ENCODE assay signal across 24 cellular contexts in genomic region chr20:59802018-59802417, GRCh38.
"Had no signal": no experiment of that assay in that cellular context is flagged by ENCODE, and none has a peak within 500 bp of the region (broad histone marks: within the 10 kb centered on the region; RNA-seq: fewer than 3 reads in every experiment).

No MANE protein-coding gene starts in this region.

- DNase-seq: activated B cell treated with CpG ODN at 0.5 μM for 24 hours; activated CD4-positive, alpha-beta T cell treated with anti-CD3 and anti-CD28 coated beads for 4 hours; activated CD4-positive, alpha-beta T cell treated with anti-CD3 and anti-CD28 coated beads, Interleukin-2, amount 50 U/mL, for 4 hours; activated effector memory CD4-positive, alpha-beta T cell treated with Interleukin-2 at 50 U/mL for 16 hours; activated naive CD4-positive, alpha-beta T cell treated with Interleukin-2 at 50 U/mL for 16 hours; body of pancreas; dermis blood vessel endothelial cell; effector memory CD4-positive, alpha-beta T cell; erythroblast; immature natural killer cell; kidney; midbrain; naive thymus-derived CD4-positive, alpha-beta T cell; stimulated activated CD4-positive, alpha-beta T cell treated with anti-CD3 and anti-CD28 coated beads, Interleukin-1b, Interleukin-23, amount 100 ng/mL, for 48 hours; stimulated activated naive B cell treated with anti-CD40 and anti-IgM and Interleukin-4, amounts not matched to agents 10 μg/mL and 1 μg/mL and 100 μg/mL, for 72 hours; testis; transverse colon had no signal

- ATAC-seq: body of pancreas; gastroesophageal sphincter; naive thymus-derived CD4-positive, alpha-beta T cell; stimulated activated naive B cell treated with anti-CD40 and anti-IgM and Interleukin-4, amounts not matched to agents 10 μg/mL and 1 μg/mL and 100 μg/mL, for 72 hours had no signal

- H3K4me1 ChIP-seq: body of pancreas, gastroesophageal sphincter, parathyroid adenoma, right atrium auricular region, testis, transverse colon had no signal

- H3K4me1 Mint-ChIP-seq: activated B cell treated with CpG ODN at 0.5 μM for 24 hours; immature natural killer cell; memory B cell; naive thymus-derived CD4-positive, alpha-beta T cell; stimulated activated naive B cell treated with anti-CD40 and anti-IgM and Interleukin-4, amounts not matched to agents 10 μg/mL and 1 μg/mL and 100 μg/mL, for 72 hours had no signal

- H3K27ac ChIP-seq: body of pancreas, gastroesophageal sphincter, parathyroid adenoma, right atrium auricular region, testis, transverse colon had no signal

- H3K36me3 Mint-ChIP-seq: immature natural killer cell; memory B cell; stimulated activated naive B cell treated with anti-CD40 and anti-IgM and Interleukin-4, amounts not matched to agents 10 μg/mL and 1 μg/mL and 100 μg/mL, for 72 hours had no signal

- H3K4me3 ChIP-seq: body of pancreas, gastroesophageal sphincter, right atrium auricular region, smooth muscle cell, testis, transverse colon had no signal

- H3K4me3 Mint-ChIP-seq: activated B cell treated with CpG ODN at 0.5 μM for 24 hours; activated naive CD8-positive, alpha-beta T cell; immature natural killer cell; memory B cell; naive thymus-derived CD4-positive, alpha-beta T cell; neural crest cell; stimulated activated naive B cell treated with anti-CD40 and anti-IgM and Interleukin-4, amounts not matched to agents 10 μg/mL and 1 μg/mL and 100 μg/mL, for 72 hours had no signal

- H3K36me3 ChIP-seq: gastroesophageal sphincter, right atrium auricular region, transverse colon had no signal

- H3K9me3 ChIP-seq: body of pancreas, testis had no signal

- H3K27me3 ChIP-seq: body of pancreas, right atrium auricular region, testis, transverse colon had no signal

- H3K27ac Mint-ChIP-seq: activated B cell treated with CpG ODN at 0.5 μM for 24 hours; activated naive CD8-positive, alpha-beta T cell; immature natural killer cell; memory B cell; naive thymus-derived CD4-positive, alpha-beta T cell; stimulated activated naive B cell treated with anti-CD40 and anti-IgM and Interleukin-4, amounts not matched to agents 10 μg/mL and 1 μg/mL and 100 μg/mL, for 72 hours had no signal
